1 cellular context compared by ENCODE assay signal in the genomic region with DNA sequence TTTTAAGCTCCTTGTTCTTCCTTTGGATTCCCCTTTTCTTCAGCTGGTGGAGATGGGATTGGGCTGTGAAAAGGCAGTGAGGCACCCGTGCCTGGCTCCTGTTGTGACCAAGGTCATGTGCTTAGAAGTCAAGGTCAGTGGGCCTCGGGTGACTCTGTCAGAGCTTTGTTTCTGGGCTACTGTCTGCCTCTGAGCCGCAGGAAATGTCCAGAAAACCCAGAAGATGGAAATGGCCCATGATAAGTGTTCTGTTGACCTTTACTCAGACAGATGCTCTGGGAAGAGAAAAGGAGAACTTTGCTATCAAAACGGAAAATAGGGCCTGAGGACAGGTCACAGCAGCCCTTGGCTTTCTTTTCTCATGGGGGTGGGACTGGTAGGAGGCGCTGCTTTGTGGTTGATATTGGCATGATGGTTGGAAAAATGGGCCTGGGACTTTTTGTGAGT.
TF ChIP-seq lines count a peak whose summit lies in the region.

No MANE protein-coding gene starts in this region.

TF ChIP-seq in HepG2, 621 proteins besides CTCF, POLR2A, EP300 and RAD21 (continued from another document and continues in another):
- TF ChIP-seq ZNF556 (CRISPR knock-in tag; IDR thresholded peaks at IDR 0.05; ENCODE audit: borderline replicate concordance) (peak; percentile 40; the same call in 1 of the 2 replicates), HOXA3 (CRISPR knock-in tag; IDR thresholded peaks at IDR 0.05) (peak; percentile 37; the same call in 1 of the 2 replicates), IKZF5 (CRISPR knock-in tag; IDR thresholded peaks at IDR 0.05) (peak; percentile 29; the same call in 1 of the 2 replicates), BCL6 (CRISPR knock-in tag; IDR thresholded peaks at IDR 0.05) (peak; percentile 78), ARID4A (CRISPR knock-in tag; IDR thresholded peaks at IDR 0.05; ENCODE audit: borderline replicate concordance) (peak; percentile 34; the same call in 1 of the 2 replicates), NR2C2 (CRISPR knock-in tag; IDR thresholded peaks at IDR 0.05; ENCODE audit: borderline replicate concordance) (0 out of 2 replicates have a peak, but pooled peaks have one; percentile 25), NCOA2 (CRISPR knock-in tag; IDR thresholded peaks at IDR 0.05) (0 out of 2 replicates have a peak, but pooled peaks have one; percentile 31), RXRB (CRISPR knock-in tag; IDR thresholded peaks at IDR 0.05; ENCODE audit: borderline replicate concordance) (peak; percentile 76), FOXP4 (CRISPR knock-in tag; IDR thresholded peaks at IDR 0.05) (peak; percentile 33; the same call in 1 of the 2 replicates), MED1 (CRISPR knock-in tag; IDR thresholded peaks at IDR 0.05) (peak; percentile 22; the same call in 1 of the 2 replicates), TGIF2 (CRISPR knock-in tag; IDR thresholded peaks at IDR 0.05) (0 out of 2 replicates have a peak, but pooled peaks have one; percentile 34), ZNF577 (CRISPR knock-in tag; IDR thresholded peaks at IDR 0.05; ENCODE audit: borderline replicate concordance, low read depth) (no peak), THAP11 (CRISPR knock-in tag; IDR thresholded peaks at IDR 0.05) (peak; percentile 16; the same call in 1 of the 2 replicates), SMYD3 (CRISPR knock-in tag; IDR thresholded peaks at IDR 0.05) (no peak), MXI1 (IDR thresholded peaks at IDR 0.05; ENCODE audit: borderline replicate concordance, low read depth, low read length) (no peak), TBL1XR1 (IDR thresholded peaks at IDR 0.05; ENCODE audit: borderline replicate concordance, low read length, partially characterized antibody) (peak; percentile 66), ERF (CRISPR knock-in tag; IDR thresholded peaks at IDR 0.05) (0 out of 2 replicates have a peak, but pooled peaks have one; percentile 21), BHLHE40 (IDR thresholded peaks at IDR 0.05; ENCODE audit: low read length) (peak; percentile 77), ZBTB7B (CRISPR knock-in tag; IDR thresholded peaks at IDR 0.05) (0 out of 2 replicates have a peak, but pooled peaks have one; percentile 40), ZNF205 (CRISPR knock-in tag; IDR thresholded peaks at IDR 0.05) (0 out of 2 replicates have a peak, but pooled peaks have one; percentile 25), ZBTB25 (CRISPR knock-in tag; IDR thresholded peaks at IDR 0.05) (peak; percentile 9; the same call in 1 of the 2 replicates), TFDP1 (CRISPR knock-in tag; IDR thresholded peaks at IDR 0.05; ENCODE audit: borderline replicate concordance) (0 out of 2 replicates have a peak, but pooled peaks have one; percentile 27), KAT8 (CRISPR knock-in tag; IDR thresholded peaks at IDR 0.05) (peak; percentile 33; the same call in 1 of the 2 replicates), ZNF296 (CRISPR knock-in tag; conservative IDR thresholded peaks at IDR 0.05) (no peak), SOX5 (CRISPR knock-in tag; IDR thresholded peaks at IDR 0.05; ENCODE audit: borderline replicate concordance) (peak; percentile 81), NKX3-1 (CRISPR knock-in tag; IDR thresholded peaks at IDR 0.05) (no peak), ZNF331 (CRISPR knock-in tag; IDR thresholded peaks at IDR 0.05) (peak; percentile 47)
- TF ChIP-seq, protein P1, sequence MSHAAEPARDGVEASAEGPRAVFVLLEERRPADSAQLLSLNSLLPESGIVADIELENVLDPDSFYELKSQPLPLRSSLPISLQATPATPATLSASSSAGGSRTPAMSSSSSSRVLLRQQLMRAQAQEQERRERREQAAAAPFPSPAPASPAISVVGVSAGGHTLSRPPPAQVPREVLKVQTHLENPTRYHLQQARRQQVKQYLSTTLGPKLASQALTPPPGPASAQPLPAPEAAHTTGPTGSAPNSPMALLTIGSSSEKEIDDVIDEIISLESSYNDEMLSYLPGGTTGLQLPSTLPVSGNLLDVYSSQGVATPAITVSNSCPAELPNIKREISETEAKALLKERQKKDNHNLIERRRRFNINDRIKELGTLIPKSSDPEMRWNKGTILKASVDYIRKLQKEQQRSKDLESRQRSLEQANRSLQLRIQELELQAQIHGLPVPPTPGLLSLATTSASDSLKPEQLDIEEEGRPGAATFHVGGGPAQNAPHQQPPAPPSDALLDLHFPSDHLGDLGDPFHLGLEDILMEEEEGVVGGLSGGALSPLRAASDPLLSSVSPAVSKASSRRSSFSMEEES (CRISPR knock-in tag; IDR thresholded peaks at IDR 0.05), result peak; percentile 55; the same call in 1 of the 2 replicates
- TF ChIP-seq, protein P2, sequence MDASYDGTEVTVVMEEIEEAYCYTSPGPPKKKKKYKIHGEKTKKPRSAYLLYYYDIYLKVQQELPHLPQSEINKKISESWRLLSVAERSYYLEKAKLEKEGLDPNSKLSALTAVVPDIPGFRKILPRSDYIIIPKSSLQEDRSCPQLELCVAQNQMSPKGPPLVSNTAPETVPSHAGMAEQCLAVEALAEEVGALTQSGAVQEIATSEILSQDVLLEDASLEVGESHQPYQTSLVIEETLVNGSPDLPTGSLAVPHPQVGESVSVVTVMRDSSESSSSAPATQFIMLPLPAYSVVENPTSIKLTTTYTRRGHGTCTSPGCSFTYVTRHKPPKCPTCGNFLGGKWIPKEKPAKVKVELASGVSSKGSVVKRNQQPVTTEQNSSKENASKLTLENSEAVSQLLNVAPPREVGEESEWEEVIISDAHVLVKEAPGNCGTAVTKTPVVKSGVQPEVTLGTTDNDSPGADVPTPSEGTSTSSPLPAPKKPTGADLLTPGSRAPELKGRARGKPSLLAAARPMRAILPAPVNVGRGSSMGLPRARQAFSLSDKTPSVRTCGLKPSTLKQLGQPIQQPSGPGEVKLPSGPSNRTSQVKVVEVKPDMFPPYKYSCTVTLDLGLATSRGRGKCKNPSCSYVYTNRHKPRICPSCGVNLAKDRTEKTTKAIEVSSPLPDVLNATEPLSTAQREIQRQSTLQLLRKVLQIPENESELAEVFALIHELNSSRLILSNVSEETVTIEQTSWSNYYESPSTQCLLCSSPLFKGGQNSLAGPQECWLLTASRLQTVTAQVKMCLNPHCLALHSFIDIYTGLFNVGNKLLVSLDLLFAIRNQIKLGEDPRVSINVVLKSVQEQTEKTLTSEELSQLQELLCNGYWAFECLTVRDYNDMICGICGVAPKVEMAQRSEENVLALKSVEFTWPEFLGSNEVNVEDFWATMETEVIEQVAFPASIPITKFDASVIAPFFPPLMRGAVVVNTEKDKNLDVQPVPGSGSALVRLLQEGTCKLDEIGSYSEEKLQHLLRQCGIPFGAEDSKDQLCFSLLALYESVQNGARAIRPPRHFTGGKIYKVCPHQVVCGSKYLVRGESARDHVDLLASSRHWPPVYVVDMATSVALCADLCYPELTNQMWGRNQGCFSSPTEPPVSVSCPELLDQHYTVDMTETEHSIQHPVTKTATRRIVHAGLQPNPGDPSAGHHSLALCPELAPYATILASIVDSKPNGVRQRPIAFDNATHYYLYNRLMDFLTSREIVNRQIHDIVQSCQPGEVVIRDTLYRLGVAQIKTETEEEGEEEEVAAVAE (CRISPR knock-in tag; IDR thresholded peaks at IDR 0.05; ENCODE audit: borderline replicate concordance), result 0 out of 2 replicates have a peak, but pooled peaks have one; percentile 10
- TF ChIP-seq, protein P3, sequence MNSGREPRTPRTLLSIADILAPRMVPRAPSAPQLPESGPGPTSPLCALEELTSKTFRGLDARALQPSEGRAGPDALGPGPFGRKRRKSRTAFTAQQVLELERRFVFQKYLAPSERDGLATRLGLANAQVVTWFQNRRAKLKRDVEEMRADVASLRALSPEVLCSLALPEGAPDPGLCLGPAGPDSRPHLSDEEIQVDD (CRISPR knock-in tag; IDR thresholded peaks at IDR 0.05; ENCODE audit: borderline replicate concordance), result 0 out of 2 replicates have a peak, but pooled peaks have one; percentile 47
- TF ChIP-seq, protein P4, sequence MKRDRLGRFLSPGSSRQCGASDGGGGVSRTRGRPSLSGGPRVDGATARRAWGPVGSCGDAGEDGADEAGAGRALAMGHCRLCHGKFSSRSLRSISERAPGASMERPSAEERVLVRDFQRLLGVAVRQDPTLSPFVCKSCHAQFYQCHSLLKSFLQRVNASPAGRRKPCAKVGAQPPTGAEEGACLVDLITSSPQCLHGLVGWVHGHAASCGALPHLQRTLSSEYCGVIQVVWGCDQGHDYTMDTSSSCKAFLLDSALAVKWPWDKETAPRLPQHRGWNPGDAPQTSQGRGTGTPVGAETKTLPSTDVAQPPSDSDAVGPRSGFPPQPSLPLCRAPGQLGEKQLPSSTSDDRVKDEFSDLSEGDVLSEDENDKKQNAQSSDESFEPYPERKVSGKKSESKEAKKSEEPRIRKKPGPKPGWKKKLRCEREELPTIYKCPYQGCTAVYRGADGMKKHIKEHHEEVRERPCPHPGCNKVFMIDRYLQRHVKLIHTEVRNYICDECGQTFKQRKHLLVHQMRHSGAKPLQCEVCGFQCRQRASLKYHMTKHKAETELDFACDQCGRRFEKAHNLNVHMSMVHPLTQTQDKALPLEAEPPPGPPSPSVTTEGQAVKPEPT (CRISPR knock-in tag; IDR thresholded peaks at IDR 0.05; ENCODE audit: low read depth), result 0 out of 2 replicates have a peak, but pooled peaks have one; percentile 48
- TF ChIP-seq, protein P5, sequence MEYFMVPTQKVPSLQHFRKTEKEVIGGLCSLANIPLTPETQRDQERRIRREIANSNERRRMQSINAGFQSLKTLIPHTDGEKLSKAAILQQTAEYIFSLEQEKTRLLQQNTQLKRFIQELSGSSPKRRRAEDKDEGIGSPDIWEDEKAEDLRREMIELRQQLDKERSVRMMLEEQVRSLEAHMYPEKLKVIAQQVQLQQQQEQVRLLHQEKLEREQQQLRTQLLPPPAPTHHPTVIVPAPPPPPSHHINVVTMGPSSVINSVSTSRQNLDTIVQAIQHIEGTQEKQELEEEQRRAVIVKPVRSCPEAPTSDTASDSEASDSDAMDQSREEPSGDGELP (IDR thresholded peaks at IDR 0.05; ENCODE audit: borderline replicate concordance, low read depth), result peak; percentile 37; the same call in 1 of the 2 replicates
